In genomic region chr12:22729898-22730443, GRCh38 we compare ENCODE assay signal across 12 cellular contexts.
DNase-seq lines count a peak whose midpoint lies in the region; ATAC-seq lines count a peak whose summit lies in the region.
"Had no signal": no experiment of that assay in that cellular context is flagged by ENCODE, and none has a peak within 500 bp of the region (broad histone marks: within the 10 kb centered on the region; RNA-seq: fewer than 3 reads in every experiment).

No MANE protein-coding gene starts in this region.

- POLR2A ChIA-PET in activated CD4-positive, alpha-beta T cell treated with anti-CD3 and anti-CD28 coated beads for 36 hours (lab: Charles Lee), result interaction anchor here (0.6 kb wide), 1 partner anchor 22 kb away, joined by 3 read pairs; no protein-coding TSS in a partner anchor

- peaks cover 11% of the 10 kb centered on the region for H3K4me1 ChIP-seq in GM23248 (ENCODE audit: insufficient read depth)
- H3K4me1 ChIP-seq in skeletal muscle satellite cell (ENCODE audit: control insufficient read depth, insufficient read depth, low read length), result peaks cover 17% of the 10 kb centered on the region

- H3K9me3 ChIP-seq in GM23248 (ENCODE audit: low read depth) (no peaks in the 10 kb centered on the region), skeletal muscle satellite cell (replicated peaks; ENCODE audit: low read length) (no peaks in the 10 kb centered on the region)
- H3K9me3 ChIP-seq: neutrophil had no signal

- H3K9ac ChIP-seq in GM23248, result peak overlapping the region; percentile 56; the same call in 1 of the 2 replicates
- peak overlapping the region; percentile 82 for H3K9ac ChIP-seq in skeletal muscle satellite cell (ENCODE audit: low read depth, low read length)

- CTCF ChIA-PET in activated CD4-positive, alpha-beta T cell treated with anti-CD3 and anti-CD28 coated beads for 36 hours (lab: Charles Lee), result interaction anchor here (1.0 kb wide), 1 partner anchor 47 kb away, joined by 3 read pairs; no protein-coding TSS in a partner anchor

- intact Hi-C loops in left ventricle myocardium superior (cut with micrococcal nuclease), result no loop called here
- intact Hi-C loops in activated CD4-positive, alpha-beta T cell treated with anti-CD3 and anti-CD28 coated beads for 36 hours (cut with DNase I, micrococcal nuclease), result no loop called here

- no peak overlapping the region for H3K27ac Mint-ChIP-seq in activated CD4-positive, alpha-beta T cell treated with anti-CD3 and anti-CD28 coated beads for 36 hours
- H3K27ac Mint-ChIP-seq: activated CD8-positive, alpha-beta memory T cell treated with anti-CD3 and anti-CD28 coated beads, Interleukin-2, amount 10 ng/mL, durations not matched to agents 7 days and 5 days; H9 had no signal

- H3K27ac ChIP-seq in GM23248, result peak overlapping the region; percentile 48
- H3K27ac ChIP-seq: neutrophil had no signal

- no peaks in the 10 kb centered on the region for H3K9me2 ChIP-seq in GM23248 (ENCODE audit: insufficient read depth)

- peak overlapping the region; percentile 82 for H3K4me2 ChIP-seq in GM23248 (ENCODE audit: unreplicated experiment)
- peak overlapping the region; percentile 85 for H3K4me2 ChIP-seq in skeletal muscle satellite cell (ENCODE audit: low read length)

- no peaks in the 10 kb centered on the region for H3K9me3 Mint-ChIP-seq in activated CD4-positive, alpha-beta T cell treated with anti-CD3 and anti-CD28 coated beads for 36 hours (ENCODE audit: low read depth)
- H3K9me3 Mint-ChIP-seq: H9 had no signal

- peaks cover 7% of the 10 kb centered on the region for H3K27me3 Mint-ChIP-seq in activated CD4-positive, alpha-beta T cell treated with anti-CD3 and anti-CD28 coated beads for 36 hours

- H3K4me3 ChIP-seq in GM23248, result peak overlapping the region; percentile 60
- peak overlapping the region; percentile 66 for H3K4me3 ChIP-seq in skeletal muscle satellite cell (ENCODE audit: low read length)

- peak; percentile 71 for DNase-seq in GM23248
- DNase-seq in amniotic epithelial cell (ENCODE audit: low read depth), result peak; percentile 13
- no peak for DNase-seq in left ventricle myocardium superior
- no peak for DNase-seq in activated CD4-positive, alpha-beta T cell treated with anti-CD3 and anti-CD28 coated beads for 36 hours
- DNase-seq in activated CD8-positive, alpha-beta memory T cell treated with anti-CD3 and anti-CD28 coated beads for 24 hours, result no peak
- DNase-seq: activated CD8-positive, alpha-beta memory T cell treated with anti-CD3 and anti-CD28 coated beads, Interleukin-2, amount 10 ng/mL, durations not matched to agents 7 days and 5 days; H9; PC-3 had no signal

- H3K79me2 ChIP-seq in GM23248 (ENCODE audit: insufficient read depth), result no peaks in the 10 kb centered on the region

- H2AFZ ChIP-seq in GM23248, result peak overlapping the region; percentile 89

- ATAC-seq in left ventricle myocardium superior (peak; percentile 66), GM21526 (IDR thresholded peaks at IDR 0.05; ENCODE audit: low FRiP score, unreplicated experiment) (no peak), HG02588 (IDR thresholded peaks at IDR 0.05; ENCODE audit: unreplicated experiment) (no peak)
- no peak for ATAC-seq in activated CD4-positive, alpha-beta T cell treated with anti-CD3 and anti-CD28 coated beads for 36 hours
- ATAC-seq: activated CD8-positive, alpha-beta memory T cell treated with anti-CD3 and anti-CD28 coated beads, Interleukin-2, amount 10 ng/mL, durations not matched to agents 7 days and 5 days; PC-3 had no signal

- H4K20me1 ChIP-seq in GM23248 (ENCODE audit: insufficient read depth), result no peaks in the 10 kb centered on the region

- no peak overlapping the region for H3K4me3 Mint-ChIP-seq in activated CD4-positive, alpha-beta T cell treated with anti-CD3 and anti-CD28 coated beads for 36 hours
- H3K4me3 Mint-ChIP-seq: activated CD8-positive, alpha-beta memory T cell treated with anti-CD3 and anti-CD28 coated beads, Interleukin-2, amount 10 ng/mL, durations not matched to agents 7 days and 5 days; H9 had no signal

- peaks cover 3% of the 10 kb centered on the region for H3K4me1 Mint-ChIP-seq in activated CD4-positive, alpha-beta T cell treated with anti-CD3 and anti-CD28 coated beads for 36 hours

- H3K36me3 ChIP-seq in GM23248 (ENCODE audit: low read depth), result no peaks in the 10 kb centered on the region
- no peaks in the 10 kb centered on the region for H3K36me3 ChIP-seq in skeletal muscle satellite cell (ENCODE audit: insufficient read depth, low read length)
- H3K36me3 ChIP-seq: neutrophil had no signal

- H3K36me3 Mint-ChIP-seq in activated CD4-positive, alpha-beta T cell treated with anti-CD3 and anti-CD28 coated beads for 36 hours (ENCODE audit: low read depth), result no peaks in the 10 kb centered on the region
- H3K36me3 Mint-ChIP-seq: activated CD8-positive, alpha-beta memory T cell treated with anti-CD3 and anti-CD28 coated beads, Interleukin-2, amount 10 ng/mL, durations not matched to agents 7 days and 5 days had no signal

- H3K27me3 ChIP-seq in GM23248 (replicated peaks; ENCODE audit: insufficient read depth), result no peaks in the 10 kb centered on the region
- no peaks in the 10 kb centered on the region for H3K27me3 ChIP-seq in skeletal muscle satellite cell (ENCODE audit: control insufficient read depth, insufficient read depth, low read length)
- H3K27me3 ChIP-seq: neutrophil had no signal

- WGBS in GM23248 (ENCODE audit: low coverage in 1 of 2, low lambda C conversion rate in 2 of 2, missing lambda C conversion rate in 2 of 2), 2 experiments, result 6 to 8% methylated on average over 3 of the region's 3 CpGs

- in situ Hi-C loops in GM23248 (cut with MboI), result no loop called here

- H3F3A ChIP-seq in GM23248 (ENCODE audit: insufficient read depth), result peaks cover 13% of the 10 kb centered on the region; the same call in 1 of the 2 replicates

Comparison
In these comparisons a context has a peak if more than half of its experiments do, and no peak if none do; other contexts are left out.
1. DNase-seq: peak in GM23248 (single experiment) and amniotic epithelial cell (single experiment); none in left ventricle myocardium superior (single experiment), activated CD4-positive, alpha-beta T cell treated with anti-CD3 and anti-CD28 coated beads for 36 hours (single experiment) and activated CD8-positive, alpha-beta memory T cell treated with anti-CD3 and anti-CD28 coated beads for 24 hours (single experiment).